8 cellular contexts compared by ENCODE assay signal in genomic region chr7:18495412-18496335, GRCh38. TPM values are rescaled to one million over a fixed set of nuclear protein-coding genes. Genes with fewer than 3 reads are reported as not detected.
DNase-seq lines count a peak whose midpoint lies in the region; ATAC-seq and TF ChIP-seq lines count a peak whose summit lies in the region.

Gene HDAC9 (plus strand): TSS chr7:18495749. CDS start chr7:18496303, 554 bp downstream.

- H3K9me3 ChIP-seq in iPS DF 6.9 (ENCODE audit: control insufficient read depth, insufficient read depth, low read length) = no peaks in the 10 kb centered on the region

- H3K27ac ChIP-seq in iPS DF 6.9 (ENCODE audit: low read length) = no peak within 1 kb of the TSS

- H3K27me3 ChIP-seq in iPS DF 6.9 (ENCODE audit: control insufficient read depth, insufficient read depth, low read length) = no peaks in the 10 kb centered on the region

- H3K4me1 ChIP-seq in iPS DF 6.9 (ENCODE audit: control insufficient read depth, insufficient read depth, low read length) = peaks cover 2% of the 10 kb centered on the region

- in situ Hi-C loops in astrocyte of the spinal cord (cut with HindIII; ENCODE audit: low sequenced_read_pairs) = no loop called here

- peak; percentile 35 for TF ChIP-seq POLR2A in GM19193 (IDR thresholded peaks at IDR 0.05; ENCODE audit: extremely low read depth, insufficient read depth, insufficient read length)

- H3K4me3 ChIP-seq in astrocyte of the spinal cord (ENCODE audit: low read depth, low read length) (peak within 1 kb of the TSS; percentile 29), iPS DF 6.9 (ENCODE audit: low read length) (peak within 1 kb of the TSS; percentile 17; the same call in 1 of the 2 replicates)

- no CpG with 5 or more reads among the region's 18 CpGs for WGBS in iPS DF 6.9 (ENCODE audit: insufficient coverage, insufficient read length)

- peak; percentile 91 for ATAC-seq in HG03159 (IDR thresholded peaks at IDR 0.05; ENCODE audit: unreplicated experiment)

- H3K36me3 ChIP-seq in iPS DF 6.9 (ENCODE audit: control insufficient read depth, insufficient read depth, low read length) = no peaks in the 10 kb centered on the region

- TF ChIP-seq CTCF in astrocyte of the spinal cord (IDR thresholded peaks at IDR 0.05; ENCODE audit: low read depth, low read length) = no peak

- DNase-seq in CD1c-positive myeloid dendritic cell (ENCODE audit: extremely low spot score) (peak; percentile 65), NCI-H524 (lab: John Stamatoyannopoulos, UW) (peak; percentile 24 to 63), astrocyte of the spinal cord (ENCODE audit: low read depth, low spot score) (peak; percentile 68), iPS DF 6.9 (ENCODE audit: low read depth, low spot score) (peak; percentile 47), renal cortical epithelial cell (ENCODE audit: low read depth) (peak; percentile 87)
- DNase-seq in stimulated activated CD4-positive, alpha-beta T cell treated with anti-CD3 and anti-CD28 coated beads, Interleukin-2, amount 100 ng/mL, for 24 hours = no peak

RNA-seq across cellular contexts. Expression of gene HDAC9, which starts in this region (rescaled TPM):
- total RNA-seq in renal cortical epithelial cell = 41.8 and 97.6 TPM in 2 replicates

Comparison
In these comparisons a context has a peak if more than half of its experiments do, and no peak if none do; other contexts are left out.
1. DNase-seq: peak in CD1c-positive myeloid dendritic cell (single experiment), NCI-H524 (2 of 2), astrocyte of the spinal cord (single experiment), iPS DF 6.9 (single experiment) and renal cortical epithelial cell (single experiment); none in stimulated activated CD4-positive, alpha-beta T cell treated with anti-CD3 and anti-CD28 coated beads, Interleukin-2, amount 100 ng/mL, for 24 hours (0 of 2).